In genomic region chr1:109193653-109194590, GRCh38 we compare ENCODE assay signal across 8 cellular contexts. TPM values are rescaled to one million over a fixed set of nuclear protein-coding genes. Genes with fewer than 3 reads are reported as not detected.
DNase-seq lines count a peak whose midpoint lies in the region; ATAC-seq, FAIRE-seq and TF ChIP-seq lines count a peak whose summit lies in the region.

No MANE protein-coding gene starts in this region.

- H3K27me3 Mint-ChIP-seq in activated B cell treated with CpG ODN at 0.5 μM for 24 hours = no peaks in the 10 kb centered on the region
- H3K27me3 Mint-ChIP-seq in neural progenitor cell (ENCODE audit: insufficient read depth, low read depth) = peaks cover 7% of the 10 kb centered on the region

- peak; percentile 35 to 67 for DNase-seq in A549 (ENCODE audit: low read depth in 1 of 2, low spot score in 1 of 2)
- DNase-seq in NB4 (ENCODE audit: low read depth) = peak; percentile 62
- DNase-seq in activated B cell treated with CpG ODN at 0.5 μM for 24 hours = peak; percentile 47
- no peak for DNase-seq in dorsolateral prefrontal cortex
- DNase-seq in neural progenitor cell (ENCODE audit: low spot score) = peak; percentile 47

- no peak for TF ChIP-seq EP300 in A549 (IDR thresholded peaks at IDR 0.05)

- peaks cover 30% of the 10 kb centered on the region for H3K4me1 ChIP-seq in A549
- no peaks in the 10 kb centered on the region for H3K4me1 ChIP-seq in neural progenitor cell

- intact Hi-C loops in activated B cell treated with CpG ODN at 0.5 μM for 24 hours (cut with micrococcal nuclease) = loop anchor here (1.0 to 5.0 kb wide), 5 partner anchors 19 to 167 kb away; partner anchors contain the start of genes SARS1 and WDR47
- intact Hi-C loops in dorsolateral prefrontal cortex (cut with DNase I) = no loop called here

- H3K9me3 Mint-ChIP-seq in activated B cell treated with CpG ODN at 0.5 μM for 24 hours (no peaks in the 10 kb centered on the region), neural progenitor cell (no peaks in the 10 kb centered on the region)

- no peak overlapping the region for H2AFZ ChIP-seq in neural progenitor cell (replicated peaks)

- H3F3A ChIP-seq in neural progenitor cell (ENCODE audit: low read depth) = no peaks in the 10 kb centered on the region

- H3K27ac ChIP-seq in A549 (peak overlapping the region in 1 of 2 experiments; percentile 15; a peak in 1 of 6 replicates), dorsolateral prefrontal cortex (no peak overlapping the region), neural progenitor cell (no peak overlapping the region)

- H3K36me3 Mint-ChIP-seq in activated B cell treated with CpG ODN at 0.5 μM for 24 hours (ENCODE audit: low read depth) = no peaks in the 10 kb centered on the region
- no peaks in the 10 kb centered on the region for H3K36me3 Mint-ChIP-seq in neural progenitor cell

- H3K4me2 ChIP-seq in A549 (0 out of 3 replicates have a peak overlapping the region, but pooled peaks have one; percentile 1), neural progenitor cell (no peak overlapping the region)

- no peak for TF ChIP-seq POLR2A in A549 (IDR thresholded peaks at IDR 0.05; ENCODE audit: low read length)
- TF ChIP-seq POLR2A in NB4 (IDR thresholded peaks at IDR 0.05; ENCODE audit: extremely low read depth, insufficient read length) = no peak
- no peak for TF ChIP-seq POLR2A in GM18505 (IDR thresholded peaks at IDR 0.05; ENCODE audit: borderline replicate concordance, extremely low read depth, insufficient read depth, insufficient read length)

- no peak overlapping the region for H3K9ac ChIP-seq in neural progenitor cell

- no peaks in the 10 kb centered on the region for H3K36me3 ChIP-seq in neural progenitor cell

- peaks cover 14% of the 10 kb centered on the region for H3K4me1 Mint-ChIP-seq in activated B cell treated with CpG ODN at 0.5 μM for 24 hours
- peaks cover 10% of the 10 kb centered on the region for H3K4me1 Mint-ChIP-seq in neural progenitor cell

- H3K27me3 ChIP-seq in dorsolateral prefrontal cortex = no peaks in the 10 kb centered on the region
- no peaks in the 10 kb centered on the region for H3K27me3 ChIP-seq in neural progenitor cell

- H3K9me3 ChIP-seq in A549 (no peaks in the 10 kb centered on the region), neural progenitor cell (ENCODE audit: low read depth) (no peaks in the 10 kb centered on the region)

- H3K4me3 Mint-ChIP-seq in activated B cell treated with CpG ODN at 0.5 μM for 24 hours (peak overlapping the region; percentile 19), neural progenitor cell (no peak overlapping the region)

- 30% methylated on average over 14 of the region's 14 CpGs for WGBS in A549 (ENCODE audit: missing lambda C conversion rate)

- TF ChIP-seq CTCF in A549 (IDR thresholded peaks at IDR 0.05) (peak; percentile 71), GM12873 (IDR thresholded peaks at IDR 0.05; ENCODE audit: insufficient read depth, low read depth, low read length, missing control alignments) (peak; percentile 90), NB4 (IDR thresholded peaks at IDR 0.05; ENCODE audit: low read depth, low read length) (peak; percentile 92), activated B cell treated with CpG ODN at 0.5 μM for 24 hours (IDR thresholded peaks at IDR 0.05) (no peak), dorsolateral prefrontal cortex (IDR thresholded peaks at IDR 0.05 in 54 of 56, conservative IDR thresholded peaks at IDR 0.05 in 2 of 56; ENCODE audit: low read depth in 1 of 56, partially characterized antibody in 56 of 56) (peak in 38 of 56 donors; percentile 12 to 47 (median 32)), neural progenitor cell (IDR thresholded peaks at IDR 0.05) (peak; percentile 63)

- no peaks in the 10 kb centered on the region for H3K79me2 ChIP-seq in neural progenitor cell (ENCODE audit: low read depth)

- peak in 1 of 2 experiments; percentile 65; a peak in 3 of 6 replicates for ATAC-seq in A549
- ATAC-seq in activated B cell treated with CpG ODN at 0.5 μM for 24 hours (ENCODE audit: low read depth) = peak; percentile 97
- ATAC-seq in GM18505 (IDR thresholded peaks at IDR 0.05; ENCODE audit: unreplicated experiment) = no peak
- ATAC-seq in HG03378 (IDR thresholded peaks at IDR 0.05; ENCODE audit: unreplicated experiment) = no peak

- CTCF ChIA-PET in A549 (lab: Yijun Ruan, JAX) = interaction anchor here (0.8 to 2.1 kb wide), 15 partner anchors 9 to 105 kb away, joined by 3 to 15 read pairs (median 4); partner anchors contain the start of gene ELAPOR1
- CTCF ChIA-PET in activated B cell treated with CpG ODN at 0.5 μM for 24 hours (lab: Charles Lee) = interaction anchor here (1.0 to 1.4 kb wide), 3 partner anchors 10 to 165 kb away, joined by 3 to 4 read pairs (median 4); no protein-coding TSS in a partner anchor

- POLR2A ChIA-PET in A549 (lab: Yijun Ruan, JAX) = interaction anchor here (0.6 to 1.7 kb wide), 2 partner anchors 66 to 94 kb away, joined by 3 to 6 read pairs; no protein-coding TSS in a partner anchor
- POLR2A ChIA-PET in activated B cell treated with CpG ODN at 0.5 μM for 24 hours (lab: Charles Lee) = interaction anchor here (0.6 to 1.4 kb wide), 2 partner anchors 94 to 136 kb away, joined by 3 to 9 read pairs; no protein-coding TSS in a partner anchor

- H3K4me3 ChIP-seq in A549 (no peak overlapping the region), NB4 (ENCODE audit: low read depth, low read length) (no peak overlapping the region), dorsolateral prefrontal cortex (no peak overlapping the region), neural progenitor cell (no peak overlapping the region)

- no peaks in the 10 kb centered on the region for H4K20me1 ChIP-seq in neural progenitor cell (ENCODE audit: low read depth)

- H3K27ac Mint-ChIP-seq in activated B cell treated with CpG ODN at 0.5 μM for 24 hours = no peak overlapping the region
- H3K27ac Mint-ChIP-seq in neural progenitor cell = no peak overlapping the region

- TF ChIP-seq RAD21 in A549 (conservative IDR thresholded peaks at IDR 0.05 in 1 of 2, IDR thresholded peaks at IDR 0.05 in 1 of 2) = peak; percentile 73 to 74

- no peak for FAIRE-seq in A549 (lab: Jason Lieb, UNC)

TF ChIP-seq in A549, 52 proteins besides CTCF, POLR2A, EP300 and RAD21:
- TF ChIP-seq SMC3 (IDR thresholded peaks at IDR 0.05) = peak; percentile 73
- no peak for TF ChIP-seq HDAC2 (IDR thresholded peaks at IDR 0.05)
- TF ChIP-seq, protein P1, sequence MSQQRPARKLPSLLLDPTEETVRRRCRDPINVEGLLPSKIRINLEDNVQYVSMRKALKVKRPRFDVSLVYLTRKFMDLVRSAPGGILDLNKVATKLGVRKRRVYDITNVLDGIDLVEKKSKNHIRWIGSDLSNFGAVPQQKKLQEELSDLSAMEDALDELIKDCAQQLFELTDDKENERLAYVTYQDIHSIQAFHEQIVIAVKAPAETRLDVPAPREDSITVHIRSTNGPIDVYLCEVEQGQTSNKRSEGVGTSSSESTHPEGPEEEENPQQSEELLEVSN (IDR thresholded peaks at IDR 0.05; ENCODE audit: borderline replicate concordance, low read depth) = no peak
- no peak for TF ChIP-seq CHD2 (IDR thresholded peaks at IDR 0.05; ENCODE audit: low read length, partially characterized antibody)
- no peak for TF ChIP-seq NFE2L2 (conservative IDR thresholded peaks at IDR 0.05; ENCODE audit: low read length)

RNA-seq across cellular contexts. Expression of gene SARS1, which starts 19.8 kb away (rescaled TPM):
- polyA plus RNA-seq in A549 (2011; rRNA removed) = 152 and 158 TPM in 2 replicates
- 70.6 and 73.4 TPM in 2 replicates for polyA plus RNA-seq in A549 (2012; cell fraction: cytosol; rRNA removed)
- polyA plus RNA-seq in A549 (2012; cell fraction: nucleus; rRNA removed) = 66.8 and 84.3 TPM in 2 replicates
- 98.0 to 106 TPM (median 103 TPM) in 3 replicates for polyA plus RNA-seq in A549 (2017; fragmentation: RNase III; extraction: RNeasy Plus Mini Kit Qiagen cat#74134 plus additional on column Dnase treatment)
- polyA minus RNA-seq in A549 (2011; rRNA and poly(A)+ RNA removed) = 93.4 and 105 TPM in 2 replicates
- 182 and 188 TPM in 2 replicates for total RNA-seq in activated B cell treated with CpG ODN at 0.5 μM for 24 hours
- total RNA-seq in dorsolateral prefrontal cortex = 100 to 1,000 TPM; 109 to 280 (median 226) TPM
- total RNA-seq in neural progenitor cell (ENCODE audit: low replicate concordance) = 118 and 128 TPM in 2 replicates

RNA-seq across cellular contexts. Expression of gene CELSR2, which starts 55.4 kb away (rescaled TPM):
- 2.5 and 4.9 TPM in 2 replicates for polyA plus RNA-seq in A549 (2011; rRNA removed)
- polyA plus RNA-seq in A549 (2012; cell fraction: cytosol; rRNA removed) = 4.5 and 5.7 TPM in 2 replicates
- polyA plus RNA-seq in A549 (2012; cell fraction: nucleus; rRNA removed) = 15.7 and 19.5 TPM in 2 replicates
- 5.6 to 5.9 TPM (median 5.6 TPM) in 3 replicates for polyA plus RNA-seq in A549 (2017; fragmentation: RNase III; extraction: RNeasy Plus Mini Kit Qiagen cat#74134 plus additional on column Dnase treatment)
- polyA minus RNA-seq in A549 (2011; rRNA and poly(A)+ RNA removed) = 14.1 and 15.4 TPM in 2 replicates
- total RNA-seq in activated B cell treated with CpG ODN at 0.5 μM for 24 hours = 0.81 and 1.1 TPM in 2 replicates
- 100 to 1,000 TPM; 115 to 213 (median 171) TPM for total RNA-seq in dorsolateral prefrontal cortex
- total RNA-seq in neural progenitor cell (ENCODE audit: low replicate concordance) = 11.1 and 26.5 TPM in 2 replicates

Comparison
In these comparisons a context has a peak if more than half of its experiments do, and no peak if none do; other contexts are left out.
1. DNase-seq: peak in A549 (2 of 2), NB4 (single experiment), activated B cell treated with CpG ODN at 0.5 μM for 24 hours (single experiment) and neural progenitor cell (single experiment); none in dorsolateral prefrontal cortex (0 of 10).